In the genomic region with DNA sequence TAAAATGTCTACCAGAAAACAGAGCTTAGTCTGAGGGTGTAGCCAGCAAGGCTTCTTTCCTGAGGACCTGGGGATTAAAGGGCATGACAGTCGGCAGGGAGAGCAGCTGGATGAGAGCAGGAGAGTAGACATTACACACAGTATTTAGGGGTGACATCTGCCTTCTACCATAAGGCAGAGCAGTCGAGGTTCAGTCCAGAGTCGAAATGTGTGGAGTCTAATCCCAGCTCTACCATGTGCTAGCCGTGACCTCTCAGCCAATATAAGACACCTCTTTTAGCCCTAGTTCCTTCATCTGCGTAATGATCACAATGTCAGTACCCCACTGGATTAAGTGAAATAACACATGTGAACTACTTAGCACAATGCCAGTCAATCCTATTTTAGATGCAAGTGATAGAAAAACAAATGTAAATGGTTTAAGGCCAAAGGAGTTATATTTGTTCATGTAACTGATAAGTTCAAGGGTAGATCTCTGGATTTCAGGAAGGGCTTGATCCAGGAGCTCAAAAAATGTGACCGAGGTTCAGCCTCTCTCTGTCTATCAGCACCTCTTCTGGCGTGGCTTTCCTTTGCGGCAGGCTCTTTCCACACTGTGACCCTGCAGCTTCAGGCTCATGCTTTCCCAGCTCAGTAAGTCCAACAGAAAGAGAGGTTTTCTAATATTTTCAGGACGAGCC, we compare ENCODE assay signal across 21 cellular contexts. TPM values are rescaled to one million over a fixed set of nuclear protein-coding genes. Genes with fewer than 3 reads are reported as not detected.
DNase-seq lines count a peak whose midpoint lies in the region; TF ChIP-seq lines count a peak whose summit lies in the region.
"Had no signal": no experiment of that assay in that cellular context is flagged by ENCODE, and none has a peak within 500 bp of the region (broad histone marks: within the 10 kb centered on the region; RNA-seq: fewer than 3 reads in every experiment).

No MANE protein-coding gene starts in this region.

- H3K9me3 ChIP-seq in WERI-Rb-1 (ENCODE audit: severe bottlenecking) (no peaks in the 10 kb centered on the region), thyroid gland (no peaks in the 10 kb centered on the region), breast epithelium (no peaks in the 10 kb centered on the region)
- H3K9me3 ChIP-seq: MG63, SJSA1 had no signal

- H3K36me3 ChIP-seq in WERI-Rb-1 (no peaks in the 10 kb centered on the region), thyroid gland (no peaks in the 10 kb centered on the region), breast epithelium (no peaks in the 10 kb centered on the region)
- H3K36me3 ChIP-seq: MG63, SJSA1 had no signal

- H3K4me3 ChIP-seq in WERI-Rb-1 (ENCODE audit: low read depth, low read length) (no peak overlapping the region), thyroid gland (replicated peaks in 1 of 3) (no peak overlapping the region), breast epithelium (no peak overlapping the region)
- H3K4me3 ChIP-seq: MG63, SJSA1 had no signal

- TF ChIP-seq POLR2A in thyroid gland (IDR thresholded peaks at IDR 0.05) (no peak), breast epithelium (IDR thresholded peaks at IDR 0.05) (no peak)

- H3K4me1 ChIP-seq in thyroid gland = no peaks in the 10 kb centered on the region
- no peaks in the 10 kb centered on the region for H3K4me1 ChIP-seq in breast epithelium
- H3K4me1 ChIP-seq: SJSA1 had no signal

- intact Hi-C loops in thyroid gland (cut with DNase I) = no loop called here
- intact Hi-C loops in breast epithelium (cut with DNase I; ENCODE audit: low total_unique reads) = no loop called here

- H3K27ac ChIP-seq in WERI-Rb-1 (peak overlapping the region; percentile 69), thyroid gland (no peak overlapping the region), breast epithelium (no peak overlapping the region)
- H3K27ac ChIP-seq: SJSA1 had no signal

- peak; percentile 78 for DNase-seq in NCI-H345 treated with DMSO at 0.1 percent for 48 hours (lab: John Stamatoyannopoulos, UW; ENCODE audit: unreplicated experiment)
- DNase-seq in NCI-H345 (lab: John Stamatoyannopoulos, UW) = no peak
- DNase-seq in NCI-H524 (lab: John Stamatoyannopoulos, UW) = peak; percentile 87 to 94
- peak; percentile 63 for DNase-seq in WERI-Rb-1
- DNase-seq in SKM-1 treated with dmso at 0.1 percent for 144 hours (lab: John Stamatoyannopoulos, UW; ENCODE audit: unreplicated experiment) = no peak
- no peak for DNase-seq in thyroid gland
- DNase-seq in breast epithelium (ENCODE audit: low spot score in 2 of 2) = no peak
- DNase-seq: AML-193; C1 segment of cervical spinal cord; CD8-positive, alpha-beta T cell; GOT3; HCEC 1CT; IMR-90; KG1; MG63; NCI-H1417 treated with DMSO at 0.1 percent for 48 hours; NCI-H187; T-helper 1 cell had no signal

- TF ChIP-seq CTCF in WERI-Rb-1 (IDR thresholded peaks at IDR 0.05; ENCODE audit: low read depth, low read length) (no peak), thyroid gland (IDR thresholded peaks at IDR 0.05) (no peak), breast epithelium (IDR thresholded peaks at IDR 0.05) (no peak)

- 78 to 86% methylated on average over 9 of the region's 9 CpGs for WGBS in thyroid gland, 2 donors

- H3K27me3 ChIP-seq in WERI-Rb-1 (ENCODE audit: insufficient read depth, low read depth, severe bottlenecking) = no peaks in the 10 kb centered on the region
- H3K27me3 ChIP-seq in thyroid gland = no peaks in the 10 kb centered on the region
- H3K27me3 ChIP-seq in breast epithelium = peaks cover 0 to 3% of the 10 kb centered on the region in 2 donors
- H3K27me3 ChIP-seq: MG63 had no signal

RNA-seq across cellular contexts. Expression of gene CPLX2, which starts 16.2 kb away (rescaled TPM):
- 1 to 10 TPM in 1 of 4 donors, under 1 TPM in 1, not detected in 2; under 0.01 to 1.6 TPM for total RNA-seq in thyroid gland
- not detected for total RNA-seq in breast epithelium
- total RNA-seq: CD8-positive, alpha-beta T cell; Daoy; G401; IMR-90; SJSA1 had no signal

Comparison
In these comparisons a context has a peak if more than half of its experiments do, and no peak if none do; other contexts are left out.
1. DNase-seq: peak in NCI-H345 treated with DMSO at 0.1 percent for 48 hours (single experiment), NCI-H524 (2 of 2) and WERI-Rb-1 (single experiment); none in NCI-H345 (single experiment), SKM-1 treated with dmso at 0.1 percent for 144 hours (single experiment), thyroid gland (0 of 2) and breast epithelium (0 of 2).